ENCODE assay signal across 36 cellular contexts in genomic region chr4:48509543-48509942, GRCh38. TPM values are rescaled to one million over a fixed set of nuclear protein-coding genes. Genes with fewer than 3 reads are reported as not detected.
A peak's percentile ranks its signal among the peaks of the same experiment; 100 is the strongest.
DNase-seq lines count a peak whose midpoint lies in the region; ATAC-seq and TF ChIP-seq lines count a peak whose summit lies in the region.
"Had no signal": no experiment of that assay in that cellular context is flagged by ENCODE, and none has a peak within 500 bp of the region (broad histone marks: within the 10 kb centered on the region; RNA-seq: fewer than 3 reads in every experiment).

No MANE protein-coding gene starts in this region.

- H3K14ac ChIP-seq in IMR-90 (replicated peaks; ENCODE audit: low read depth, low read length) = no peak overlapping the region

- no peak overlapping the region for H3K4me2 ChIP-seq in IMR-90 (ENCODE audit: low read depth, low read length)
- H3K4me2 ChIP-seq: BLaER1 treated with 17β-estradiol and CSF1 and Interleukin-3, amounts not matched to agents 10 nM and 100 nM; smooth muscle cell had no signal

- no peak overlapping the region for H2BK120ac ChIP-seq in IMR-90 (ENCODE audit: low read depth, low read length)

- no peaks in the 10 kb centered on the region for H3K9me1 ChIP-seq in IMR-90 (ENCODE audit: insufficient read depth, low read length)

- POLR2A ChIA-PET in IMR-90 (lab: Charles Lee; ENCODE audit: unreplicated experiment) = no interaction called here
- POLR2A ChIA-PET in CD8-positive, alpha-beta memory T cell (lab: Charles Lee) = no interaction called here

- no peaks in the 10 kb centered on the region for H3K4me1 Mint-ChIP-seq in CD8-positive, alpha-beta memory T cell
- H3K4me1 Mint-ChIP-seq: activated naive CD4-positive, alpha-beta T cell treated with anti-CD3 and anti-CD28 coated beads, Interleukin-2, amount 10 ng/mL, durations not matched to agents 7 days and 5 days; activated T-helper 17 cell treated with anti-CD3 and anti-CD28 coated beads, Interleukin-2, amount 50 U/mL, for 72 hours; endodermal cell; nephron progenitor cell had no signal

- no peaks in the 10 kb centered on the region for H3K9me3 Mint-ChIP-seq in CD8-positive, alpha-beta memory T cell
- H3K9me3 Mint-ChIP-seq: activated naive CD4-positive, alpha-beta T cell treated with anti-CD3 and anti-CD28 coated beads, Interleukin-2, amount 10 ng/mL, durations not matched to agents 7 days and 5 days; activated T-helper 17 cell treated with anti-CD3 and anti-CD28 coated beads, Interleukin-2, amount 50 U/mL, for 72 hours; endodermal cell; nephron progenitor cell had no signal

- intact Hi-C loops in IMR-90 (cut with micrococcal nuclease) (loop anchor here (10.0 kb wide), 1 partner anchor 55 kb away; no protein-coding TSS in a partner anchor), cardiac septum (cut with DNase I) (no loop called here)

- ATAC-seq in IMR-90 (ENCODE audit: low read depth) (no peak), HG03108 (IDR thresholded peaks at IDR 0.05; ENCODE audit: unreplicated experiment) (no peak)
- ATAC-seq: activated CD8-positive, alpha-beta T cell treated with anti-CD3 and anti-CD28 coated beads, Interleukin-2, amount 10 ng/mL, durations not matched to agents 7 days and 5 days; activated T-helper 17 cell treated with anti-CD3 and anti-CD28 coated beads, Interleukin-2, amount 50 U/mL, for 72 hours; esophagus mucosa; gastrocnemius medialis; HCT116; left cardiac atrium had no signal

- H2AK9ac ChIP-seq in IMR-90 (replicated peaks; ENCODE audit: low read depth, low read length, poor library complexity) = no peak overlapping the region

- no peak overlapping the region for H4K8ac ChIP-seq in IMR-90 (ENCODE audit: low read depth in 2 of 2, low read length in 2 of 2)

- TF ChIP-seq CTCF in IMR-90 (conservative IDR thresholded peaks at IDR 0.05; ENCODE audit: low read depth, low read length) (no peak), astrocyte of the cerebellum (IDR thresholded peaks at IDR 0.05; ENCODE audit: low read depth, low read length, missing control alignments) (no peak)

- no peak overlapping the region for H2BK15ac ChIP-seq in IMR-90 (ENCODE audit: low read depth, low read length)

- in situ Hi-C loops in IMR-90 (cut with MboI; ENCODE audit: low sequenced_read_pairs) = no loop called here
- in situ Hi-C loops in astrocyte of the cerebellum (cut with HindIII; ENCODE audit: low sequenced_read_pairs) = no loop called here

- no peak overlapping the region for H3K4ac ChIP-seq in IMR-90 (ENCODE audit: low read depth, low read length)

- H3K18ac ChIP-seq in IMR-90 (ENCODE audit: low read depth, low read length) = no peak overlapping the region

- H3K4me3 Mint-ChIP-seq in CD8-positive, alpha-beta memory T cell = no peak overlapping the region
- H3K4me3 Mint-ChIP-seq: activated CD8-positive, alpha-beta T cell treated with anti-CD3 and anti-CD28 coated beads, Interleukin-2, amount 10 ng/mL, durations not matched to agents 7 days and 5 days; activated naive CD4-positive, alpha-beta T cell treated with anti-CD3 and anti-CD28 coated beads, Interleukin-2, amount 10 ng/mL, durations not matched to agents 7 days and 5 days; activated T-helper 17 cell treated with anti-CD3 and anti-CD28 coated beads, Interleukin-2, amount 50 U/mL, for 72 hours; endodermal cell; nephron progenitor cell had no signal

- no peak overlapping the region for H2BK20ac ChIP-seq in IMR-90 (ENCODE audit: low read depth, low read length)

- H3K23ac ChIP-seq in IMR-90 (ENCODE audit: low read depth, low read length) = no peak overlapping the region

- DNase-seq in IMR-90 = peak; percentile 34
- peak; percentile 34 for DNase-seq in astrocyte of the cerebellum (ENCODE audit: low read depth)
- peak; percentile 68 for DNase-seq in medulla oblongata (ENCODE audit: extremely low spot score)
- peak; percentile 75 for DNase-seq in superior temporal gyrus (ENCODE audit: extremely low spot score)
- no peak for DNase-seq in cardiac septum (ENCODE audit: low spot score)
- DNase-seq in CD8-positive, alpha-beta memory T cell = no peak
- DNase-seq: activated CD4-positive, alpha-beta T cell treated with anti-CD3 and anti-CD28 coated beads for 4 hours; activated CD8-positive, alpha-beta T cell treated with anti-CD3 and anti-CD28 coated beads, Interleukin-2, amount 10 ng/mL, durations not matched to agents 7 days and 5 days; activated naive CD4-positive, alpha-beta T cell treated with anti-CD3 and anti-CD28 coated beads, Interleukin-2, amount 10 ng/mL, durations not matched to agents 7 days and 5 days; amygdala; cortex of kidney; endodermal cell; gastrocnemius medialis; hippocampal formation; left cardiac atrium; NCI-H1436 treated with DMSO at 0.1 percent for 48 hours; NCI-H2081 treated with DMSO at 0.1 percent for 48 hours; NCI-H446 treated with DMSO at 0.1 percent for 48 hours; NCI-H774; nephron progenitor cell; ovary; retina; stimulated activated naive CD4-positive, alpha-beta T cell treated with Interleukin-2 at 50 U/mL for 16 hours; T-helper 9 cell; thyroid gland had no signal

- H4K91ac ChIP-seq in IMR-90 (ENCODE audit: insufficient read depth, low read depth, low read length) = no peak overlapping the region

- BruUV-seq in IMR-90 (replicated peaks; lab: Mats Ljungman, UMichigan) = no TSS peak

- H3K56ac ChIP-seq in IMR-90 (ENCODE audit: extremely low read depth, insufficient read depth, low read length) = no peak overlapping the region

- H3K4me3 ChIP-seq in IMR-90 (ENCODE audit: insufficient read depth, low read depth, low read length) (no peak overlapping the region), astrocyte of the cerebellum (ENCODE audit: low read depth, low read length) (no peak overlapping the region)
- no peak overlapping the region for H3K4me3 ChIP-seq in CD8-positive, alpha-beta memory T cell (ENCODE audit: low read length)
- H3K4me3 ChIP-seq: BLaER1 treated with 17β-estradiol and CSF1 and Interleukin-3, amounts not matched to agents 10 nM and 100 nM; cardiac muscle cell; gastrocnemius medialis; ovary; smooth muscle cell; thyroid gland; vagina had no signal

- TF ChIP-seq POLR2A in IMR-90 (IDR thresholded peaks at IDR 0.05; ENCODE audit: low read depth, low read length) = no peak

- no peak overlapping the region for H4K5ac ChIP-seq in IMR-90 (ENCODE audit: low read depth, low read length)

- no peaks in the 10 kb centered on the region for H3K4me1 ChIP-seq in IMR-90 (ENCODE audit: control insufficient read depth, insufficient read depth, low read length)
- no peaks in the 10 kb centered on the region for H3K4me1 ChIP-seq in CD8-positive, alpha-beta memory T cell (ENCODE audit: insufficient read depth, low read length)
- H3K4me1 ChIP-seq: BLaER1 treated with 17β-estradiol and CSF1 and Interleukin-3, amounts not matched to agents 10 nM and 100 nM; gastrocnemius medialis; thyroid gland; vagina had no signal

- H2AK5ac ChIP-seq in IMR-90 (ENCODE audit: low read depth, low read length) = no peak overlapping the region

- no peak for TF ChIP-seq RAD21 in IMR-90 (IDR thresholded peaks at IDR 0.05; ENCODE audit: low read length)

- H3K79me1 ChIP-seq in IMR-90 (ENCODE audit: low read depth in 1 of 2, low read length in 2 of 2) = no peaks in the 10 kb centered on the region; a peak in 1 of 4 replicates

- no peaks in the 10 kb centered on the region for H3K9me3 ChIP-seq in IMR-90 (ENCODE audit: control insufficient read depth, insufficient read depth, low read length)
- no peaks in the 10 kb centered on the region for H3K9me3 ChIP-seq in CD8-positive, alpha-beta memory T cell (ENCODE audit: low read length)
- H3K9me3 ChIP-seq: BLaER1 treated with 17β-estradiol and CSF1 and Interleukin-3, amounts not matched to agents 10 nM and 100 nM; gastrocnemius medialis; ovary; thyroid gland; vagina had no signal

- no peaks in the 10 kb centered on the region for H4K20me1 ChIP-seq in IMR-90 (ENCODE audit: insufficient read depth, low read length)
- H4K20me1 ChIP-seq: BLaER1 treated with 17β-estradiol and CSF1 and Interleukin-3, amounts not matched to agents 10 nM and 100 nM had no signal

- H3K27ac ChIP-seq in IMR-90 (ENCODE audit: insufficient read depth, low read length) = no peak overlapping the region
- no peak overlapping the region for H3K27ac ChIP-seq in CD8-positive, alpha-beta memory T cell (ENCODE audit: low read depth, low read length)
- H3K27ac ChIP-seq: BLaER1 treated with 17β-estradiol and CSF1 and Interleukin-3, amounts not matched to agents 10 nM and 100 nM; cardiac muscle cell; gastrocnemius medialis; ovary; thyroid gland; vagina; VCaP had no signal

- no peak overlapping the region for H2AFZ ChIP-seq in IMR-90 (replicated peaks; ENCODE audit: low read length, poor library complexity)

- no peaks in the 10 kb centered on the region for H3K27me3 ChIP-seq in IMR-90 (ENCODE audit: control insufficient read depth, insufficient read depth, low read length)
- no peaks in the 10 kb centered on the region for H3K27me3 ChIP-seq in CD8-positive, alpha-beta memory T cell (ENCODE audit: insufficient read depth, low read length, poor library complexity, severe bottlenecking)
- H3K27me3 ChIP-seq: BLaER1 treated with 17β-estradiol and CSF1 and Interleukin-3, amounts not matched to agents 10 nM and 100 nM; cardiac muscle cell; gastrocnemius medialis; ovary; thyroid gland; vagina had no signal

- CTCF ChIA-PET in IMR-90 (lab: Yijun Ruan, JAX) = interaction anchor here (1.2 kb wide), 1 partner anchor 22 kb away, joined by 3 read pairs; no protein-coding TSS in a partner anchor
- CTCF ChIA-PET in CD8-positive, alpha-beta memory T cell (lab: Charles Lee) = no interaction called here

- H3K36me3 Mint-ChIP-seq in CD8-positive, alpha-beta memory T cell = peaks cover 0 to 77% (median 21%) of the 10 kb centered on the region in 3 donors

- no peak overlapping the region for H3K9ac ChIP-seq in IMR-90 (ENCODE audit: low read depth, low read length)
- H3K9ac ChIP-seq: BLaER1 treated with 17β-estradiol and CSF1 and Interleukin-3, amounts not matched to agents 10 nM and 100 nM had no signal

- no peak overlapping the region for H2BK5ac ChIP-seq in IMR-90 (ENCODE audit: low read depth, low read length, poor library complexity, severe bottlenecking)

- dilution Hi-C loops in IMR-90 (cut with HindIII; ENCODE audit: low sequenced_read_pairs, unreplicated experiment) = no loop called here

- no peaks in the 10 kb centered on the region for H3K27me3 Mint-ChIP-seq in CD8-positive, alpha-beta memory T cell
- H3K27me3 Mint-ChIP-seq: activated naive CD4-positive, alpha-beta T cell treated with anti-CD3 and anti-CD28 coated beads, Interleukin-2, amount 10 ng/mL, durations not matched to agents 7 days and 5 days; activated T-helper 17 cell treated with anti-CD3 and anti-CD28 coated beads, Interleukin-2, amount 50 U/mL, for 72 hours had no signal

- peaks cover 25% of the 10 kb centered on the region for H3K36me3 ChIP-seq in IMR-90 (ENCODE audit: control insufficient read depth, insufficient read depth, low read length)
- peaks cover 37% of the 10 kb centered on the region for H3K36me3 ChIP-seq in CD8-positive, alpha-beta memory T cell (ENCODE audit: insufficient read depth, low read length)
- H3K36me3 ChIP-seq: ovary had no signal

- H3K27ac Mint-ChIP-seq in CD8-positive, alpha-beta memory T cell = no peak overlapping the region
- H3K27ac Mint-ChIP-seq: activated CD8-positive, alpha-beta T cell treated with anti-CD3 and anti-CD28 coated beads, Interleukin-2, amount 10 ng/mL, durations not matched to agents 7 days and 5 days; activated naive CD4-positive, alpha-beta T cell treated with anti-CD3 and anti-CD28 coated beads, Interleukin-2, amount 10 ng/mL, durations not matched to agents 7 days and 5 days; activated T-helper 17 cell treated with anti-CD3 and anti-CD28 coated beads, Interleukin-2, amount 50 U/mL, for 72 hours; endodermal cell; nephron progenitor cell had no signal

RNA-seq across cellular contexts. Expression of gene ZAR1, which starts 19.5 kb away (rescaled TPM):
- total RNA-seq in IMR-90 (2012; rRNA removed) (not detected in 2 replicates), cardiac septum (not detected)
- not detected in 2 replicates for polyA plus RNA-seq in IMR-90 (2012; rRNA removed)
- not detected in 2 replicates for polyA plus RNA-seq in IMR-90 (2012; cell fraction: cytosol; rRNA removed)
- 0.05 TPM in 1 of 2 replicates, not detected in the other for polyA plus RNA-seq in IMR-90 (2012; cell fraction: nucleus; rRNA removed; ENCODE audit: low replicate concordance)
- not detected for total RNA-seq in CD8-positive, alpha-beta memory T cell
- not detected for polyA plus RNA-seq in CD8-positive, alpha-beta memory T cell
- total RNA-seq: activated CD8-positive, alpha-beta T cell treated with anti-CD3 and anti-CD28 coated beads, Interleukin-2, amount 10 ng/mL, durations not matched to agents 7 days and 5 days; activated T-helper 17 cell treated with anti-CD3 and anti-CD28 coated beads, Interleukin-2, amount 50 U/mL, for 72 hours; cardiac muscle cell; esophagus mucosa; gastrocnemius medialis; left cardiac atrium; lung microvascular endothelial cell; ovary; smooth muscle cell; thyroid gland had no signal
- polyA plus RNA-seq: AG04450, cardiac muscle cell, smooth muscle cell had no signal

RNA-seq across cellular contexts. Expression of gene SLC10A4, which starts 26.4 kb away (rescaled TPM):
- total RNA-seq in IMR-90 (2012; rRNA removed) (not detected in 2 replicates), cardiac septum (0.35 TPM)
- not detected in 2 replicates for polyA plus RNA-seq in IMR-90 (2012; rRNA removed)
- polyA plus RNA-seq in IMR-90 (2012; cell fraction: cytosol; rRNA removed) = not detected in 2 replicates
- 0.25 and 0.41 TPM in 2 replicates for polyA plus RNA-seq in IMR-90 (2012; cell fraction: nucleus; rRNA removed; ENCODE audit: low replicate concordance)
- not detected for total RNA-seq in CD8-positive, alpha-beta memory T cell
- not detected for polyA plus RNA-seq in CD8-positive, alpha-beta memory T cell
- total RNA-seq: activated CD8-positive, alpha-beta T cell treated with anti-CD3 and anti-CD28 coated beads, Interleukin-2, amount 10 ng/mL, durations not matched to agents 7 days and 5 days; activated T-helper 17 cell treated with anti-CD3 and anti-CD28 coated beads, Interleukin-2, amount 50 U/mL, for 72 hours; esophagus mucosa; smooth muscle cell had no signal
- polyA plus RNA-seq: AG04450, cardiac muscle cell had no signal

Comparison
In these comparisons a context has a peak if more than half of its experiments do, and no peak if none do; other contexts are left out.
1. DNase-seq: peak in IMR-90 (single experiment), astrocyte of the cerebellum (single experiment), medulla oblongata (single experiment) and superior temporal gyrus (single experiment); none in cardiac septum (single experiment) and CD8-positive, alpha-beta memory T cell (0 of 5).